8 cellular contexts compared by ENCODE assay signal in genomic region chr7:124765401-124766352, GRCh38. TPM values are rescaled to one million over a fixed set of nuclear protein-coding genes. Genes with fewer than 3 reads are reported as not detected.
DNase-seq lines count a peak whose midpoint lies in the region; ATAC-seq, FAIRE-seq and TF ChIP-seq lines count a peak whose summit lies in the region.

A gene with protein sequence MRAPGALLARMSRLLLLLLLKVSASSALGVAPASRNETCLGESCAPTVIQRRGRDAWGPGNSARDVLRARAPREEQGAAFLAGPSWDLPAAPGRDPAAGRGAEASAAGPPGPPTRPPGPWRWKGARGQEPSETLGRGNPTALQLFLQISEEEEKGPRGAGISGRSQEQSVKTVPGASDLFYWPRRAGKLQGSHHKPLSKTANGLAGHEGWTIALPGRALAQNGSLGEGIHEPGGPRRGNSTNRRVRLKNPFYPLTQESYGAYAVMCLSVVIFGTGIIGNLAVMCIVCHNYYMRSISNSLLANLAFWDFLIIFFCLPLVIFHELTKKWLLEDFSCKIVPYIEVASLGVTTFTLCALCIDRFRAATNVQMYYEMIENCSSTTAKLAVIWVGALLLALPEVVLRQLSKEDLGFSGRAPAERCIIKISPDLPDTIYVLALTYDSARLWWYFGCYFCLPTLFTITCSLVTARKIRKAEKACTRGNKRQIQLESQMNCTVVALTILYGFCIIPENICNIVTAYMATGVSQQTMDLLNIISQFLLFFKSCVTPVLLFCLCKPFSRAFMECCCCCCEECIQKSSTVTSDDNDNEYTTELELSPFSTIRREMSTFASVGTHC (minus strand): TSS chr7:124765792. CDS start chr7:124764976, 816 bp downstream.

- H3K27me3 Mint-ChIP-seq in activated naive CD4-positive, alpha-beta T cell treated with anti-CD3 and anti-CD28 coated beads, Interleukin-2, amount 50 U/mL, for 24 hours: peaks cover 49% of the 10 kb centered on the region

- no peak within 1 kb of the TSS for H4K8ac ChIP-seq in neuronal stem cell (ENCODE audit: low read depth, low read length)

- no peak within 1 kb of the TSS for H2AK5ac ChIP-seq in neuronal stem cell (ENCODE audit: low read depth, low read length)

- CTCF ChIA-PET in BJ (lab: Yijun Ruan, JAX): interaction anchor here (0.7 to 2.9 kb wide), 6 partner anchors 11 to 613 kb away, joined by 3 to 13 read pairs (median 4); no protein-coding TSS in a partner anchor

- no peaks in the 10 kb centered on the region for H3K9me3 Mint-ChIP-seq in activated naive CD4-positive, alpha-beta T cell treated with anti-CD3 and anti-CD28 coated beads, Interleukin-2, amount 50 U/mL, for 24 hours

- peak; percentile 89 for FAIRE-seq in urothelium cell line (lab: Jason Lieb, UNC)

- peak within 1 kb of the TSS; percentile 60 for H2BK12ac ChIP-seq in neuronal stem cell (ENCODE audit: low read length)

- no peak within 1 kb of the TSS for H3K27ac Mint-ChIP-seq in activated naive CD4-positive, alpha-beta T cell treated with anti-CD3 and anti-CD28 coated beads, Interleukin-2, amount 50 U/mL, for 24 hours

- peaks cover 8% of the 10 kb centered on the region for H3K27me3 ChIP-seq in BJ (ENCODE audit: control insufficient read depth, insufficient read depth, low read length)
- H3K27me3 ChIP-seq in neuronal stem cell (ENCODE audit: control insufficient read depth in 3 of 3, insufficient read depth in 3 of 3, low read depth in 1 of 3, low read length in 3 of 3): peaks cover 9 to 41% (median 17%) of the 10 kb centered on the region in 3 experiments

- peak within 1 kb of the TSS; percentile 75 for H3K9ac ChIP-seq in neuronal stem cell (ENCODE audit: low read depth, low read length, poor library complexity)

- peak within 1 kb of the TSS; percentile 79 for H3K4me3 Mint-ChIP-seq in activated naive CD4-positive, alpha-beta T cell treated with anti-CD3 and anti-CD28 coated beads, Interleukin-2, amount 50 U/mL, for 24 hours

- H3K4me2 ChIP-seq in neuronal stem cell (ENCODE audit: insufficient read depth, low read length, poor library complexity, severe bottlenecking): peak within 1 kb of the TSS; percentile 98

- no peak within 1 kb of the TSS for H4K91ac ChIP-seq in neuronal stem cell (ENCODE audit: low read depth, low read length, poor library complexity)

- peaks cover 17% of the 10 kb centered on the region for H3K4me1 Mint-ChIP-seq in activated naive CD4-positive, alpha-beta T cell treated with anti-CD3 and anti-CD28 coated beads, Interleukin-2, amount 50 U/mL, for 24 hours

- H3K36me3 Mint-ChIP-seq in activated naive CD4-positive, alpha-beta T cell treated with anti-CD3 and anti-CD28 coated beads, Interleukin-2, amount 50 U/mL, for 24 hours: no peaks in the 10 kb centered on the region

- peak within 1 kb of the TSS; percentile 24 for H3K27ac ChIP-seq in neuronal stem cell (replicated peaks; ENCODE audit: low read length)

- peak within 1 kb of the TSS; percentile 97 for H3K23ac ChIP-seq in neuronal stem cell (ENCODE audit: low read depth, low read length, poor library complexity)

- H2BK5ac ChIP-seq in neuronal stem cell (ENCODE audit: low read length): peak within 1 kb of the TSS; percentile 82

- H3K4ac ChIP-seq in neuronal stem cell (ENCODE audit: low read length): no peak within 1 kb of the TSS

- DNase-seq in BJ (ENCODE audit: low read depth) (no peak), NCI-H510A treated with DMSO at 0.1 percent for 48 hours (lab: John Stamatoyannopoulos, UW) (peak; percentile 74), germinal center (ENCODE audit: low spot score) (peak; percentile 32), neuronal stem cell (ENCODE audit: low spot score) (peak; percentile 70), urothelium cell line (ENCODE audit: low spot score) (peak; percentile 82)

- peak; percentile 48 for TF ChIP-seq CTCF in BJ (IDR thresholded peaks at IDR 0.05; ENCODE audit: insufficient read depth, low read depth, low read length)

- peaks cover 0 to 5% of the 10 kb centered on the region in 2 donors for H3K4me1 ChIP-seq in neuronal stem cell (ENCODE audit: control insufficient read depth in 2 of 2, insufficient read depth in 1 of 2, low read depth in 1 of 2, low read length in 2 of 2)

- H3K9me3 ChIP-seq in neuronal stem cell (replicated peaks in 1 of 2; ENCODE audit: control insufficient read depth in 2 of 2, insufficient read depth in 1 of 2, low read depth in 1 of 2, low read length in 2 of 2): peaks cover 4 to 13% of the 10 kb centered on the region in 2 donors

- POLR2A ChIA-PET in BJ (lab: Charles Lee): no interaction called here

- no CpG with 5 or more reads among the region's 81 CpGs for WGBS in neuronal stem cell (ENCODE audit: extremely low coverage in 2 of 2, insufficient read length in 2 of 2, insufficient replicate concordance in 1 of 2), 2 donors

- H2AFZ ChIP-seq in neuronal stem cell (ENCODE audit: low read length): peak within 1 kb of the TSS; percentile 99

- H3K36me3 ChIP-seq in BJ (ENCODE audit: control insufficient read depth, insufficient read depth, low read length): no peaks in the 10 kb centered on the region
- H3K36me3 ChIP-seq in neuronal stem cell (replicated peaks in 1 of 2; ENCODE audit: control insufficient read depth in 2 of 2, insufficient read depth in 2 of 2, low read length in 2 of 2): no peaks in the 10 kb centered on the region

- ATAC-seq in GM18909 (IDR thresholded peaks at IDR 0.05; ENCODE audit: poor library complexity, unreplicated experiment) (peak; percentile 76), HG03139 (IDR thresholded peaks at IDR 0.05; ENCODE audit: unreplicated experiment) (peak; percentile 59)

- H3K4me3 ChIP-seq in BJ (ENCODE audit: low read depth, low read length) (peak within 1 kb of the TSS; percentile 52), neuronal stem cell (ENCODE audit: low read length in 2 of 2) (peak within 1 kb of the TSS; percentile 71 to 91)

- H2BK15ac ChIP-seq in neuronal stem cell (ENCODE audit: low read length): peak within 1 kb of the TSS; percentile 21

- no peaks in the 10 kb centered on the region for H3K79me1 ChIP-seq in neuronal stem cell (ENCODE audit: low read depth, low read length)

- H3K18ac ChIP-seq in neuronal stem cell (ENCODE audit: low read length): peak within 1 kb of the TSS; percentile 94

- peak within 1 kb of the TSS; percentile 56 for H3K14ac ChIP-seq in neuronal stem cell (ENCODE audit: low read length)

- no peak within 1 kb of the TSS for H2BK120ac ChIP-seq in neuronal stem cell (ENCODE audit: low read depth, low read length)

RNA-seq across cellular contexts. Expression of the gene that starts here (rescaled TPM):
- polyA plus RNA-seq in BJ (2011; rRNA removed): 0.25 and 0.33 TPM in 2 replicates
- 0.24 and 0.41 TPM in 2 replicates for polyA minus RNA-seq in BJ (2011; rRNA and poly(A)+ RNA removed)
- polyA plus RNA-seq in neuronal stem cell (2013, experiment 1 of 2): 1.8 TPM
- 1.9 TPM for polyA plus RNA-seq in neuronal stem cell (2013, experiment 2 of 2)
